Comparison of ENCODE assay signal across 18 cellular contexts in genomic region chr5:1563051-1563461, GRCh38.
"Had no signal": no experiment of that assay in that cellular context is flagged by ENCODE, and none has a peak within 500 bp of the region (broad histone marks: within the 10 kb centered on the region; RNA-seq: fewer than 3 reads in every experiment).

No MANE protein-coding gene starts in this region.

- H3K9me3 ChIP-seq: prostate gland, sigmoid colon had no signal

- H3K9me3 Mint-ChIP-seq: natural killer cell treated with Interleukin-12 subunit alpha and Interleukin-12 subunit beta and Interleukin-15 and Interleukin-18, amount 100 ng/mL, for 72 hours had no signal

- H3K36me3 Mint-ChIP-seq: natural killer cell treated with Interleukin-12 subunit alpha and Interleukin-12 subunit beta and Interleukin-15 and Interleukin-18, amount 100 ng/mL, for 72 hours; neural progenitor cell had no signal

- H3K4me3 Mint-ChIP-seq: natural killer cell treated with Interleukin-12 subunit alpha and Interleukin-12 subunit beta and Interleukin-15 and Interleukin-18, amount 100 ng/mL, for 72 hours; neural progenitor cell had no signal

- H3K27ac ChIP-seq: coronary artery, dorsolateral prefrontal cortex, neural progenitor cell, parathyroid adenoma, prostate gland, sigmoid colon had no signal

- H3K4me3 ChIP-seq: coronary artery, dorsolateral prefrontal cortex, heart right ventricle, neural progenitor cell, prostate gland, sigmoid colon, skin epidermis had no signal

- FAIRE-seq: islet of Langerhans had no signal

- H3K36me3 ChIP-seq: heart right ventricle, neural progenitor cell, prostate gland, sigmoid colon had no signal

- DNase-seq: dorsolateral prefrontal cortex; effector CD8-positive, alpha-beta T cell; foreskin melanocyte; heart right ventricle; hypothalamus; kidney glomerular epithelial cell; mammary epithelial cell; sigmoid colon; stimulated activated CD4-positive, alpha-beta T cell treated with anti-CD3 and anti-CD28 coated beads, Interleukin-12 subunit alpha, Interleukin-12 subunit beta, amount 100 ng/mL, for 4 hours; stimulated activated naive CD4-positive, alpha-beta T cell; trophoblast cell had no signal

- H3K4me1 ChIP-seq: parathyroid adenoma, prostate gland had no signal

- H3K27ac Mint-ChIP-seq: natural killer cell treated with Interleukin-12 subunit alpha and Interleukin-12 subunit beta and Interleukin-15 and Interleukin-18, amount 100 ng/mL, for 72 hours had no signal

- H3K9ac ChIP-seq: neural progenitor cell, parathyroid adenoma had no signal

- H2AFZ ChIP-seq: neural progenitor cell, parathyroid adenoma had no signal

- ATAC-seq: heart right ventricle had no signal

- H3K27me3 ChIP-seq: neural progenitor cell, sigmoid colon had no signal

- H3K4me2 ChIP-seq: neural progenitor cell had no signal
